In genomic region chr1:53327183-53327941, GRCh38 we compare ENCODE assay signal across 8 cellular contexts. TPM values are rescaled to one million over a fixed set of nuclear protein-coding genes. Genes with fewer than 3 reads are reported as not detected.
DNase-seq lines count a peak whose midpoint lies in the region; ATAC-seq and TF ChIP-seq lines count a peak whose summit lies in the region.

No MANE protein-coding gene starts in this region.

- no peak for ATAC-seq in activated CD4-positive, CD25-positive, alpha-beta regulatory T cell treated with anti-CD3 and anti-CD28 coated beads, Interleukin-2, amount 50 U/mL, for 24 hours
- peak; percentile 13 for ATAC-seq in HG03354 (IDR thresholded peaks at IDR 0.05; ENCODE audit: poor library complexity, severe bottlenecking, unreplicated experiment)
- peak; percentile 6; the same call in 1 of the 3 replicates for ATAC-seq in RWPE2 (ENCODE audit: low read depth)

- H3K27me3 ChIP-seq in RWPE2 (ENCODE audit: insufficient read depth, poor library complexity, severe bottlenecking) (no peaks in the 10 kb centered on the region), left ventricle myocardium inferior (ENCODE audit: low read depth) (peaks cover 42% of the 10 kb centered on the region)

- H3K36me3 ChIP-seq in RWPE2 (ENCODE audit: low read depth) (peaks cover 31% of the 10 kb centered on the region), left ventricle myocardium inferior (no peaks in the 10 kb centered on the region)

- intact Hi-C loops in left ventricle myocardium inferior (cut with micrococcal nuclease), result no loop called here

- TF ChIP-seq CTCF in RWPE2 (IDR thresholded peaks at IDR 0.05; ENCODE audit: poor library complexity, severe bottlenecking) (no peak), left ventricle myocardium inferior (IDR thresholded peaks at IDR 0.05; ENCODE audit: borderline replicate concordance) (no peak)

- DNase-seq in activated CD4-positive, CD25-positive, alpha-beta regulatory T cell (lab: John Stamatoyannopoulos, UW), result peak; percentile 19 to 45 (median 36)
- DNase-seq in RWPE2 (ENCODE audit: low spot score) (peak; percentile 63), left ventricle myocardium inferior (no peak), skeletal muscle cell (ENCODE audit: low read depth) (no peak), cerebellar cortex (ENCODE audit: low spot score) (no peak)
- peak; percentile 61 for DNase-seq in activated naive CD4-positive, alpha-beta T cell treated with Interleukin-2 at 50 U/mL for 16 hours

- peaks cover 7% of the 10 kb centered on the region for H3K4me1 ChIP-seq in RWPE2 (ENCODE audit: insufficient read depth, poor library complexity, severe bottlenecking)
- H3K4me1 ChIP-seq in left ventricle myocardium inferior, result peaks cover 25% of the 10 kb centered on the region

- H3K9me3 ChIP-seq in RWPE2 (ENCODE audit: severe bottlenecking) (no peaks in the 10 kb centered on the region), left ventricle myocardium inferior (replicated peaks) (no peaks in the 10 kb centered on the region)

- H3K4me3 ChIP-seq in RWPE2 (ENCODE audit: severe bottlenecking) (peak overlapping the region; percentile 65), left ventricle myocardium inferior (peak overlapping the region; percentile 82), skeletal muscle cell (ENCODE audit: low read depth, low read length) (peak overlapping the region; percentile 85)

- H3K27ac ChIP-seq in RWPE2 (ENCODE audit: poor library complexity, severe bottlenecking) (peak overlapping the region; percentile 78), left ventricle myocardium inferior (replicated peaks) (no peak overlapping the region)

RNA-seq across cellular contexts. Expression of gene LRP8, which starts 0.5 kb away (rescaled TPM):
- total RNA-seq in left ventricle myocardium inferior, result 1.8 TPM

Comparison
In these comparisons a context has a peak if more than half of its experiments do, and no peak if none do; other contexts are left out.
1. DNase-seq: peak in activated CD4-positive, CD25-positive, alpha-beta regulatory T cell (4 of 4), RWPE2 (single experiment) and activated naive CD4-positive, alpha-beta T cell treated with Interleukin-2 at 50 U/mL for 16 hours (single experiment); none in left ventricle myocardium inferior (single experiment), skeletal muscle cell (single experiment) and cerebellar cortex (single experiment).
2. ATAC-seq: peak in HG03354 (single experiment) and RWPE2 (single experiment); none in activated CD4-positive, CD25-positive, alpha-beta regulatory T cell treated with anti-CD3 and anti-CD28 coated beads, Interleukin-2, amount 50 U/mL, for 24 hours (0 of 2).
3. Peak in every context shown above with its lines, with median percentiles within 50 percentile points of each other: H3K4me3 ChIP-seq.